12 cellular contexts compared by ENCODE assay signal in the genomic region with DNA sequence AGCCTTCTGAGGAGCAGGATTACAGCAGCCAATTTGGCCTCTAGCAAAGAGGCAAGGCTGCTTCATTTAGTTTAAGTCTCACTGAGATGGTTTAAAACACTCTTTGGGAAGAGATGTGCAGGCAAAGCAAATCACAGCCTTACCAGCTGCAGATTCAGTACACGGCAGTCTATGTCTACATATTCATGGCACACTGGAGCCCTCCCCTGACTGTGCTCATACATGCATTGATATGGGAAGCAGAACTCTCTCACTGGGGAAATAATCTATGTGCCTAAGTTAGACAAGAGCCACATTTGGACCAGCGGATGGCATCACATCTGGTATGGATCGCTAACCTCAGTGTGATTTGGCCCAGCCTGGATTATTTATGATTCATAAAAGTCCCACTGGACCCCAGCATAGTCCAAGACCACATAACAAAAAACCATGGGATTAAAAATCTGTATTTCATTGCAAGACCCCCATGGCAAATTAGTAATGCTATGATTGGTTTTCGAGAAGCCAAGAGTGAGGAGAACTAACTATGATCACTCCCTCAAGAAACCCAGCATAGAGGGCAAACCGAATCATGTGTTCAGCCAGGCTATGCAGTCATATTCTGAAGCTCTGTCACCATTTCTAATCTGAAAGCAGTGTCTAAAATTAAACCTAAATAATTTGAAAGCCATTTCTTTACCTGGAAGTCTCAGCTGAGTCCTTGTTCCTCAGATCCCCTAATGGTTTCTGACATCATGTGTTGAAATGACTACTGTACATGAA. TPM values are rescaled to one million over a fixed set of nuclear protein-coding genes. Genes with fewer than 3 reads are reported as not detected.
A peak's percentile ranks its signal among the peaks of the same experiment; 100 is the strongest.
DNase-seq lines count a peak whose midpoint lies in the region; FAIRE-seq and TF ChIP-seq lines count a peak whose summit lies in the region.
"Had no signal": no experiment of that assay in that cellular context is flagged by ENCODE, and none has a peak within 500 bp of the region (broad histone marks: within the 10 kb centered on the region; RNA-seq: fewer than 3 reads in every experiment).

No MANE protein-coding gene starts in this region.

- H3K4me1 ChIP-seq in mesendoderm (ENCODE audit: control insufficient read depth, low read depth, low read length) = peaks cover 10% of the 10 kb centered on the region

- H3K4me2 ChIP-seq in mesendoderm (ENCODE audit: low read length) = no peak overlapping the region

- DNase-seq in NOMO-1 treated with DMSO at 0.1 percent for 48 hours (lab: John Stamatoyannopoulos, UW; ENCODE audit: unreplicated experiment) (peak; percentile 13), NOMO-1 treated with dmso at 0.1 percent for 144 hours (lab: John Stamatoyannopoulos, UW; ENCODE audit: unreplicated experiment) (no peak), mesendoderm (no peak), type B pancreatic cell (ENCODE audit: extremely low spot score, unreplicated experiment) (no peak), NCI-H128 (lab: John Stamatoyannopoulos, UW; ENCODE audit: unreplicated experiment) (no peak), HTR-8/SVneo (ENCODE audit: insufficient read length, low spot score) (no peak)
- DNase-seq in stimulated activated CD4-positive, alpha-beta T cell treated with anti-CD3 and anti-CD28 coated beads, Interleukin-4, amount 100 ng/mL, for 4 hours = no peak
- DNase-seq: activated CD4-positive, alpha-beta T cell treated with anti-CD3 and anti-CD28 coated beads for 36 hours; KBM-7 had no signal

- no peak overlapping the region for H4K5ac ChIP-seq in mesendoderm (ENCODE audit: low read length)

- H3K23ac ChIP-seq in mesendoderm (ENCODE audit: low read length) = no peak overlapping the region

- no peak overlapping the region for H4K8ac ChIP-seq in mesendoderm (ENCODE audit: low read depth, low read length)

- no peak for FAIRE-seq in HTR-8/SVneo (lab: Jason Lieb, UNC)
- FAIRE-seq: endometrium had no signal

- H3K79me1 ChIP-seq in mesendoderm (ENCODE audit: low read length) = no peaks in the 10 kb centered on the region

- H3K36me3 ChIP-seq in mesendoderm (ENCODE audit: control insufficient read depth, insufficient read depth, low read length) = no peaks in the 10 kb centered on the region

- no peaks in the 10 kb centered on the region for H3K9me3 Mint-ChIP-seq in type B pancreatic cell

- no peak overlapping the region for H2BK15ac ChIP-seq in mesendoderm (replicated peaks; ENCODE audit: low read depth)

- H2BK5ac ChIP-seq in mesendoderm (ENCODE audit: low read length) = no peak overlapping the region

- H3K4ac ChIP-seq in mesendoderm (ENCODE audit: low read depth, low read length) = peak overlapping the region; percentile 6

- H3K56ac ChIP-seq in mesendoderm (ENCODE audit: low read length) = no peak overlapping the region

- TF ChIP-seq CTCF in type B pancreatic cell (conservative IDR thresholded peaks at IDR 0.05) = no peak

- H3K36me3 Mint-ChIP-seq in type B pancreatic cell = no peaks in the 10 kb centered on the region

- H3K27ac Mint-ChIP-seq in type B pancreatic cell = no peak overlapping the region
- H3K27ac Mint-ChIP-seq: activated CD4-positive, alpha-beta T cell treated with anti-CD3 and anti-CD28 coated beads for 36 hours had no signal

- H3K4me3 ChIP-seq in mesendoderm (ENCODE audit: low read length) = no peak overlapping the region

- H3K4me3 Mint-ChIP-seq in type B pancreatic cell = peak overlapping the region; percentile 21
- H3K4me3 Mint-ChIP-seq: activated CD4-positive, alpha-beta T cell treated with anti-CD3 and anti-CD28 coated beads for 36 hours had no signal

- no peak overlapping the region for H3K18ac ChIP-seq in mesendoderm (ENCODE audit: low read length)

- peak overlapping the region; percentile 89 for H3K27ac ChIP-seq in cingulate gyrus (ENCODE audit: low read depth, low read length)
- no peak overlapping the region for H3K27ac ChIP-seq in mesendoderm (ENCODE audit: low read depth, low read length)

- no peak overlapping the region for H2AK5ac ChIP-seq in mesendoderm (ENCODE audit: low read length)

- H3K27me3 ChIP-seq in mesendoderm (ENCODE audit: insufficient read depth, low read length, poor library complexity) = no peaks in the 10 kb centered on the region

- H2BK120ac ChIP-seq in mesendoderm (ENCODE audit: low read depth, low read length) = no peak overlapping the region

- no peaks in the 10 kb centered on the region for H3K27me3 Mint-ChIP-seq in type B pancreatic cell

- H3K79me2 ChIP-seq in mesendoderm (ENCODE audit: control insufficient read depth, insufficient read depth, low read length) = no peaks in the 10 kb centered on the region

- peaks cover 65% of the 10 kb centered on the region for H3K4me1 Mint-ChIP-seq in type B pancreatic cell (ENCODE audit: unreplicated experiment)
- H3K4me1 Mint-ChIP-seq: activated CD4-positive, alpha-beta T cell treated with anti-CD3 and anti-CD28 coated beads for 36 hours had no signal

- H3K9ac ChIP-seq in mesendoderm (ENCODE audit: low read length) = no peak overlapping the region

- WGBS in mesendoderm (ENCODE audit: extremely low coverage, insufficient coverage, low lambda C conversion rate) = no CpG with 5 or more reads among the region's 5 CpGs

RNA-seq across cellular contexts. Expression of gene PRICKLE2, which starts 1.3 kb away (rescaled TPM):
- 2.3 TPM for polyA plus RNA-seq in mesendoderm (2013, experiment 1 of 2)
- 2.3 TPM for polyA plus RNA-seq in mesendoderm (2013, experiment 2 of 2)
- total RNA-seq in type B pancreatic cell (ENCODE audit: low replicate concordance) = 10.0 and 23.6 TPM in 2 replicates
- total RNA-seq: A673; activated CD4-positive, alpha-beta T cell treated with anti-CD3 and anti-CD28 coated beads for 36 hours had no signal
